ENCODE assay signal across 1 cellular context in the genomic region with DNA sequence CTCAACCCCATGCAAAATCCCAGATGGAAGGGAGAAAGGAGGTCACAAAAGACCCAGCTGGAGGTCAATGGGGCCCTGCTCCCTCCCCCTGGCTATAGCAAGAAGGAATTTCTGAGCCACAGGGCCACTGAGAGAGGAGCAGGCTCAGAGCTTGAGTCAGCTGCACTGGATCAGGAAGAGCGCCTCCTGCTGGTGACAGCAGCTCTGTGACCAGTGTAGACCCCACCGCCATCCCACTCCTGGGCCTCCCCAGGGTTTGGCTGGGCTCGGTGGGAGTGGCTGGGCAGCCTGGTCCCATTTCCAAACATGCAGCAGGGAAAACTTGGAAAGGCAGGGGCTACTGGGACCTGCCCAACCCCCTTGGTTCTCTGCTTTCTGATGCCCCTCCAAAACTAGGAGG.
TF ChIP-seq lines count a peak whose summit lies in the region.

No MANE protein-coding gene starts in this region.

TF ChIP-seq in WTC11, 78 proteins besides CTCF, POLR2A, EP300 and RAD21:
- no peak for TF ChIP-seq JUN (CRISPR knock-in tag; IDR thresholded peaks at IDR 0.05)
- TF ChIP-seq, protein P1, sequence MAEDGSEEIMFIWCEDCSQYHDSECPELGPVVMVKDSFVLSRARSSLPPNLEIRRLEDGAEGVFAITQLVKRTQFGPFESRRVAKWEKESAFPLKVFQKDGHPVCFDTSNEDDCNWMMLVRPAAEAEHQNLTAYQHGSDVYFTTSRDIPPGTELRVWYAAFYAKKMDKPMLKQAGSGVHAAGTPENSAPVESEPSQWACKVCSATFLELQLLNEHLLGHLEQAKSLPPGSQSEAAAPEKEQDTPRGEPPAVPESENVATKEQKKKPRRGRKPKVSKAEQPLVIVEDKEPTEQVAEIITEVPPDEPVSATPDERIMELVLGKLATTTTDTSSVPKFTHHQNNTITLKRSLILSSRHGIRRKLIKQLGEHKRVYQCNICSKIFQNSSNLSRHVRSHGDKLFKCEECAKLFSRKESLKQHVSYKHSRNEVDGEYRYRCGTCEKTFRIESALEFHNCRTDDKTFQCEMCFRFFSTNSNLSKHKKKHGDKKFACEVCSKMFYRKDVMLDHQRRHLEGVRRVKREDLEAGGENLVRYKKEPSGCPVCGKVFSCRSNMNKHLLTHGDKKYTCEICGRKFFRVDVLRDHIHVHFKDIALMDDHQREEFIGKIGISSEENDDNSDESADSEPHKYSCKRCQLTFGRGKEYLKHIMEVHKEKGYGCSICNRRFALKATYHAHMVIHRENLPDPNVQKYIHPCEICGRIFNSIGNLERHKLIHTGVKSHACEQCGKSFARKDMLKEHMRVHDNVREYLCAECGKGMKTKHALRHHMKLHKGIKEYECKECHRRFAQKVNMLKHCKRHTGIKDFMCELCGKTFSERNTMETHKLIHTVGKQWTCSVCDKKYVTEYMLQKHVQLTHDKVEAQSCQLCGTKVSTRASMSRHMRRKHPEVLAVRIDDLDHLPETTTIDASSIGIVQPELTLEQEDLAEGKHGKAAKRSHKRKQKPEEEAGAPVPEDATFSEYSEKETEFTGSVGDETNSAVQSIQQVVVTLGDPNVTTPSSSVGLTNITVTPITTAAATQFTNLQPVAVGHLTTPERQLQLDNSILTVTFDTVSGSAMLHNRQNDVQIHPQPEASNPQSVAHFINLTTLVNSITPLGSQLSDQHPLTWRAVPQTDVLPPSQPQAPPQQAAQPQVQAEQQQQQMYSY (CRISPR knock-in tag; IDR thresholded peaks at IDR 0.05): peak; percentile 83
